ENCODE assay signal across 8 cellular contexts in genomic region chr6:797479-798077, GRCh38.
A peak's percentile ranks its signal among the peaks of the same experiment; 100 is the strongest.
DNase-seq lines count a peak whose midpoint lies in the region; ATAC-seq and TF ChIP-seq lines count a peak whose summit lies in the region.

No MANE protein-coding gene starts in this region.

- TF ChIP-seq POLR2A in Peyer's patch (IDR thresholded peaks at IDR 0.05): no peak

- peak; percentile 51 to 55 for ATAC-seq in stimulated activated naive B cell treated with anti-CD40 and anti-IgM and Interleukin-4, amounts not matched to agents 10 μg/mL and 1 μg/mL and 100 μg/mL, for 72 hours (replicated peaks)
- ATAC-seq in GM19035 (IDR thresholded peaks at IDR 0.05; ENCODE audit: unreplicated experiment): no peak

- no peaks in the 10 kb centered on the region for H3K9me3 Mint-ChIP-seq in Calu3 (ENCODE audit: low read depth, unreplicated experiment)
- no peaks in the 10 kb centered on the region for H3K9me3 Mint-ChIP-seq in stimulated activated naive B cell treated with anti-CD40 and anti-IgM and Interleukin-4, amounts not matched to agents 10 μg/mL and 1 μg/mL and 100 μg/mL, for 72 hours

- H3K4me1 ChIP-seq in Peyer's patch: peaks cover 0 to 8% (median 0%) of the 10 kb centered on the region in 4 donors

- H3K4me3 ChIP-seq in Peyer's patch: no peak overlapping the region

- no peaks in the 10 kb centered on the region for H3K27me3 Mint-ChIP-seq in Calu3 (ENCODE audit: unreplicated experiment)
- peaks cover 29 to 34% of the 10 kb centered on the region in 2 donors for H3K27me3 Mint-ChIP-seq in stimulated activated naive B cell treated with anti-CD40 and anti-IgM and Interleukin-4, amounts not matched to agents 10 μg/mL and 1 μg/mL and 100 μg/mL, for 72 hours

- H3K27me3 ChIP-seq in Peyer's patch: no peaks in the 10 kb centered on the region

- H3K36me3 Mint-ChIP-seq in Calu3 (ENCODE audit: insufficient read depth, unreplicated experiment): no peaks in the 10 kb centered on the region
- no peaks in the 10 kb centered on the region for H3K36me3 Mint-ChIP-seq in stimulated activated naive B cell treated with anti-CD40 and anti-IgM and Interleukin-4, amounts not matched to agents 10 μg/mL and 1 μg/mL and 100 μg/mL, for 72 hours

- H3K27ac Mint-ChIP-seq in Calu3 (ENCODE audit: unreplicated experiment): no peak overlapping the region
- H3K27ac Mint-ChIP-seq in stimulated activated naive B cell treated with anti-CD40 and anti-IgM and Interleukin-4, amounts not matched to agents 10 μg/mL and 1 μg/mL and 100 μg/mL, for 72 hours: peak overlapping the region; percentile 32

- H3K4me3 Mint-ChIP-seq in Calu3 (ENCODE audit: low read depth, unreplicated experiment): no peak overlapping the region
- no peak overlapping the region for H3K4me3 Mint-ChIP-seq in stimulated activated naive B cell treated with anti-CD40 and anti-IgM and Interleukin-4, amounts not matched to agents 10 μg/mL and 1 μg/mL and 100 μg/mL, for 72 hours

- H3K36me3 ChIP-seq in Peyer's patch: no peaks in the 10 kb centered on the region

- no TSS peak for BruUV-seq in Calu3 (replicated peaks; lab: Mats Ljungman, UMichigan)

- H3K4me1 Mint-ChIP-seq in Calu3 (ENCODE audit: low read depth, unreplicated experiment): no peaks in the 10 kb centered on the region
- peaks cover 5 to 30% of the 10 kb centered on the region in 2 donors for H3K4me1 Mint-ChIP-seq in stimulated activated naive B cell treated with anti-CD40 and anti-IgM and Interleukin-4, amounts not matched to agents 10 μg/mL and 1 μg/mL and 100 μg/mL, for 72 hours

- CTCF ChIA-PET in Calu3 (lab: Charles Lee): no interaction called here
- CTCF ChIA-PET in HEK293T (lab: Yijun Ruan, JAX): interaction anchor here (0.6 to 1.4 kb wide), 2 partner anchors 18 to 586 kb away, joined by 3 to 4 read pairs; no protein-coding TSS in a partner anchor

- intact Hi-C loops in Calu3 (cut with micrococcal nuclease; ENCODE audit: unreplicated experiment): loop anchor here (1.0 to 10.0 kb wide), 3 partner anchors 105 to 597 kb away; no protein-coding TSS in a partner anchor

- H3K27ac ChIP-seq in Peyer's patch: no peak overlapping the region

- DNase-seq in Calu3 (peak; percentile 57), HEK293T (ENCODE audit: extremely low spot score) (peak; percentile 44), Peyer's patch (peak in 1 of 3 donors; percentile 74), brain pericyte (ENCODE audit: low read depth, low spot score) (peak; percentile 24), kidney tubule cell (ENCODE audit: low spot score) (peak; percentile 56), NCI-H2107 treated with DMSO at 0.1 percent for 48 hours (lab: John Stamatoyannopoulos, UW; ENCODE audit: unreplicated experiment) (no peak)
- DNase-seq in stimulated activated naive B cell treated with anti-CD40 and anti-IgM and Interleukin-4, amounts not matched to agents 10 μg/mL and 1 μg/mL and 100 μg/mL, for 72 hours: no peak

- POLR2A ChIA-PET in HEK293T (lab: Yijun Ruan, JAX): no interaction called here

- H3K9me3 ChIP-seq in Peyer's patch: no peaks in the 10 kb centered on the region

- TF ChIP-seq CTCF in Calu3 (IDR thresholded peaks at IDR 0.05; ENCODE audit: unreplicated experiment): peak; percentile 30
- peak; percentile 46 to 91 (median 71) for TF ChIP-seq CTCF in Peyer's patch (IDR thresholded peaks at IDR 0.05)

TF ChIP-seq in HEK293T, 16 proteins besides CTCF, POLR2A, EP300 and RAD21:
- no peak for TF ChIP-seq FOXK2 (IDR thresholded peaks at IDR 0.05)
- TF ChIP-seq NFRKB (IDR thresholded peaks at IDR 0.05): no peak
- no peak for TF ChIP-seq FOXA1 (IDR thresholded peaks at IDR 0.05)
- no peak for TF ChIP-seq HDGF (IDR thresholded peaks at IDR 0.05; ENCODE audit: borderline replicate concordance)
- no peak for TF ChIP-seq ARNT (IDR thresholded peaks at IDR 0.05)
- no peak for TF ChIP-seq CTBP1 (IDR thresholded peaks at IDR 0.05; ENCODE audit: borderline replicate concordance)
- TF ChIP-seq FOXM1 (IDR thresholded peaks at IDR 0.05; ENCODE audit: borderline replicate concordance): no peak
- TF ChIP-seq SP1 (IDR thresholded peaks at IDR 0.05): no peak

Comparison
In these comparisons a context has a peak if more than half of its experiments do, and no peak if none do; other contexts are left out.
1. DNase-seq: peak in Calu3 (single experiment), HEK293T (single experiment), brain pericyte (single experiment) and kidney tubule cell (single experiment); none in stimulated activated naive B cell treated with anti-CD40 and anti-IgM and Interleukin-4, amounts not matched to agents 10 μg/mL and 1 μg/mL and 100 μg/mL, for 72 hours (single experiment) and NCI-H2107 treated with DMSO at 0.1 percent for 48 hours (single experiment).